In genomic region chr15:76905013-76905839, GRCh38 we compare ENCODE assay signal across 8 cellular contexts.
DNase-seq lines count a peak whose midpoint lies in the region; ATAC-seq lines count a peak whose summit lies in the region.

Gene SCAPER, minus strand, starts transcription at chr15:76905340. Its CDS starts 21,523 bp downstream, at chr15:76883817.

- DNase-seq in AG08395 (ENCODE audit: low spot score) = peak; percentile 98
- DNase-seq in NCI-H345 treated with DMSO at 0.1 percent for 48 hours (lab: John Stamatoyannopoulos, UW; ENCODE audit: unreplicated experiment) = peak; percentile 41
- DNase-seq in activated CD4-positive, CD25-positive, alpha-beta regulatory T cell treated with anti-CD3 and anti-CD28 coated beads, Interleukin-2, amount 50 U/mL, for 16 hours (ENCODE audit: low read depth, low spot score) = peak; percentile 83
- DNase-seq in central memory CD4-positive, alpha-beta T cell = peak; percentile 89
- peak; percentile 95 for DNase-seq in islet precursor cell
- DNase-seq in stimulated activated CD4-positive, alpha-beta T cell treated with anti-CD3 and anti-CD28 coated beads, Interleukin-12 subunit alpha, Interleukin-12 subunit beta, amount 100 ng/mL, for 4 hours = peak; percentile 93

- peak; percentile 84 for ATAC-seq in GM18909 (IDR thresholded peaks at IDR 0.05; ENCODE audit: poor library complexity, unreplicated experiment)
- ATAC-seq in HG03175 (IDR thresholded peaks at IDR 0.05; ENCODE audit: unreplicated experiment) = peak; percentile 81

Comparison
In these comparisons a context has a peak if more than half of its experiments do, and no peak if none do; other contexts are left out.
1. Peak in every context shown above with its lines: DNase-seq and ATAC-seq.
2. DNase-seq: peak in every context shown above with its lines; median percentile 98 in AG08395; 95 in islet precursor cell; 93 in stimulated activated CD4-positive, alpha-beta T cell treated with anti-CD3 and anti-CD28 coated beads, Interleukin-12 subunit alpha, Interleukin-12 subunit beta, amount 100 ng/mL, for 4 hours; 89 in central memory CD4-positive, alpha-beta T cell; 83 in activated CD4-positive, CD25-positive, alpha-beta regulatory T cell treated with anti-CD3 and anti-CD28 coated beads, Interleukin-2, amount 50 U/mL, for 16 hours; 41 in NCI-H345 treated with DMSO at 0.1 percent for 48 hours.